In genomic region chr1:99181892-99182291, GRCh38 we compare ENCODE assay signal across 16 cellular contexts.
"Had no signal": no experiment of that assay in that cellular context is flagged by ENCODE, and none has a peak within 500 bp of the region (broad histone marks: within the 10 kb centered on the region; RNA-seq: fewer than 3 reads in every experiment).

No MANE protein-coding gene starts in this region.

- H3K27ac ChIP-seq: colonic mucosa, left ventricle myocardium inferior, tibial artery had no signal

- H3K9me3 ChIP-seq: colonic mucosa, left ventricle myocardium inferior, tibial artery had no signal

- H3K4me3 ChIP-seq: colonic mucosa, left ventricle myocardium inferior, tibial artery had no signal

- H3K36me3 Mint-ChIP-seq: activated naive CD4-positive, alpha-beta T cell treated with anti-CD3 and anti-CD28 coated beads, Interleukin-2, amount 10 ng/mL, durations not matched to agents 7 days and 5 days; naive thymus-derived CD8-positive, alpha-beta T cell had no signal

- ATAC-seq: activated CD4-positive, CD25-positive, alpha-beta regulatory T cell treated with anti-CD3 and anti-CD28 coated beads, Interleukin-2, amount 50 U/mL, for 24 hours; activated T-helper 17 cell treated with anti-CD3 and anti-CD28 coated beads, Interleukin-2, amount 50 U/mL, for 72 hours; naive thymus-derived CD8-positive, alpha-beta T cell had no signal

- H3K4me1 Mint-ChIP-seq: activated naive CD4-positive, alpha-beta T cell treated with anti-CD3 and anti-CD28 coated beads, Interleukin-2, amount 10 ng/mL, durations not matched to agents 7 days and 5 days; activated T-helper 17 cell treated with anti-CD3 and anti-CD28 coated beads, Interleukin-2, amount 50 U/mL, for 72 hours; naive thymus-derived CD8-positive, alpha-beta T cell had no signal

- H3K27me3 ChIP-seq: colonic mucosa, tibial artery had no signal

- H3K27ac Mint-ChIP-seq: activated naive CD4-positive, alpha-beta T cell treated with anti-CD3 and anti-CD28 coated beads, Interleukin-2, amount 10 ng/mL, durations not matched to agents 7 days and 5 days; activated T-helper 17 cell treated with anti-CD3 and anti-CD28 coated beads, Interleukin-2, amount 50 U/mL, for 72 hours; naive thymus-derived CD8-positive, alpha-beta T cell had no signal

- FAIRE-seq: urothelium cell line had no signal

- H3K9me3 Mint-ChIP-seq: activated naive CD4-positive, alpha-beta T cell treated with anti-CD3 and anti-CD28 coated beads, Interleukin-2, amount 10 ng/mL, durations not matched to agents 7 days and 5 days; activated T-helper 17 cell treated with anti-CD3 and anti-CD28 coated beads, Interleukin-2, amount 50 U/mL, for 72 hours; naive thymus-derived CD8-positive, alpha-beta T cell had no signal

- H3K4me3 Mint-ChIP-seq: activated naive CD4-positive, alpha-beta T cell treated with anti-CD3 and anti-CD28 coated beads, Interleukin-2, amount 10 ng/mL, durations not matched to agents 7 days and 5 days; activated T-helper 17 cell treated with anti-CD3 and anti-CD28 coated beads, Interleukin-2, amount 50 U/mL, for 72 hours; naive thymus-derived CD8-positive, alpha-beta T cell had no signal

- DNase-seq: activated CD4-positive, alpha-beta T cell treated with anti-CD3 and anti-CD28 coated beads, Interleukin-2, amount 50 U/mL, for 1 hour; activated naive CD4-positive, alpha-beta T cell treated with anti-CD3 and anti-CD28 coated beads, Interleukin-2, amount 10 ng/mL, durations not matched to agents 7 days and 5 days; central memory CD4-positive, alpha-beta T cell; colonic mucosa; islet precursor cell; left ventricle myocardium inferior; mesenchymal stem cell; naive thymus-derived CD8-positive, alpha-beta T cell; nucleus accumbens; stimulated activated CD4-positive, alpha-beta T cell treated with anti-CD3 and anti-CD28 coated beads, Interleukin-15, amount 100 ng/mL, for 24 hours; stimulated activated CD4-positive, alpha-beta T cell treated with anti-CD3 and anti-CD28 coated beads, Interleukin-4, amount 100 ng/mL, for 1 hour; stimulated activated naive CD4-positive, alpha-beta T cell; tibial artery had no signal

- H3K36me3 ChIP-seq: colonic mucosa, left ventricle myocardium inferior, tibial artery had no signal

- H3K27me3 Mint-ChIP-seq: activated naive CD4-positive, alpha-beta T cell treated with anti-CD3 and anti-CD28 coated beads, Interleukin-2, amount 10 ng/mL, durations not matched to agents 7 days and 5 days; activated T-helper 17 cell treated with anti-CD3 and anti-CD28 coated beads, Interleukin-2, amount 50 U/mL, for 72 hours had no signal

- H3K4me1 ChIP-seq: colonic mucosa, tibial artery had no signal
